25 cellular contexts compared by ENCODE assay signal in the genomic region with DNA sequence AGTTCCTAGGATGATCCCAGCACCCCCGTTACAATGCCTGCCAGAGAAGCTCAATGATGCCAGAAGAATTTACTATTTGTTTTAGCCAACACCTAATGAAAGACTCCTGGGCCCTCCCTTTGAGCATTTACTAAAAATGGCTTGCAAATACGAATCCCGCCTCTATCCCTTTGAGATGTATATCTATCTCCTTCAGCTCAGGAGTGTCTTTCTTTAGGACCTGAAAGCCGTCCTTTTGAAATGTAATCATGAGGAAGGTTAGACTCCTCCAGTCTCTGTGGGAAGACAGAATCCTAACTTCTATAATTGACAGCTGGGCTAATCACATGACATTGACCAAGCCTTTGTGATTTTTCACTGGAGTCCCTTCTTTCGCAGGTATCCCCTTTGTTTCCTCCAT. TPM values are rescaled to one million over a fixed set of nuclear protein-coding genes. Genes with fewer than 3 reads are reported as not detected.
DNase-seq lines count a peak whose midpoint lies in the region; TF ChIP-seq lines count a peak whose summit lies in the region.
"Had no signal": no experiment of that assay in that cellular context is flagged by ENCODE, and none has a peak within 500 bp of the region (broad histone marks: within the 10 kb centered on the region; RNA-seq: fewer than 3 reads in every experiment).

No MANE protein-coding gene starts in this region.

- TF ChIP-seq CTCF in H9 (conservative IDR thresholded peaks at IDR 0.05), result no peak
- TF ChIP-seq CTCF in glutamatergic neuron (IDR thresholded peaks at IDR 0.05; ENCODE audit: partially characterized antibody, unreplicated experiment), result no peak
- no peak for TF ChIP-seq CTCF in neural crest cell (conservative IDR thresholded peaks at IDR 0.05)

- no peak overlapping the region for H3K23ac ChIP-seq in H9 (ENCODE audit: insufficient read length, low read depth, low read length)

- H3K4me1 ChIP-seq in CD4-positive, alpha-beta memory T cell (ENCODE audit: insufficient read depth, low read length), result peaks cover 13% of the 10 kb centered on the region
- 0 out of 2 replicates have a peak, but pooled peaks cover 2% of the 10 kb centered on the region for H3K4me1 ChIP-seq in H9 (ENCODE audit: insufficient read depth, low read length)

- POLR2A ChIA-PET in CD4-positive, alpha-beta memory T cell (lab: Charles Lee; ENCODE audit: partially characterized antibody), result interaction anchor here (1.1 kb wide), 1 partner anchor 20 kb away, joined by 3 read pairs; no protein-coding TSS in a partner anchor

- H3K9me3 ChIP-seq in CD4-positive, alpha-beta memory T cell (ENCODE audit: control insufficient read depth in 1 of 2, low read length in 2 of 2), result no peaks in the 10 kb centered on the region
- no peaks in the 10 kb centered on the region for H3K9me3 ChIP-seq in H9 (ENCODE audit: control insufficient read depth, low read depth, low read length)
- H3K9me3 ChIP-seq: BLaER1 treated with 17β-estradiol and CSF1 and Interleukin-3, amounts not matched to agents 10 nM and 100 nM; gastroesophageal sphincter had no signal

- no peak overlapping the region for H2BK5ac ChIP-seq in H9 (ENCODE audit: insufficient read length, low read length)

- no peak overlapping the region for H3K14ac ChIP-seq in H9 (ENCODE audit: insufficient read depth, low read length)

- H3T11ph ChIP-seq in H9 (ENCODE audit: low read length), result no peak overlapping the region

- peaks cover 6 to 27% (median 18%) of the 10 kb centered on the region in 4 donors for H3K4me1 Mint-ChIP-seq in CD4-positive, alpha-beta memory T cell
- H3K4me1 Mint-ChIP-seq in H9, result peaks cover 18 to 23% of the 10 kb centered on the region in 2 experiments
- peaks cover 4% of the 10 kb centered on the region for H3K4me1 Mint-ChIP-seq in glutamatergic neuron (ENCODE audit: low read depth, unreplicated experiment)
- peaks cover 20% of the 10 kb centered on the region for H3K4me1 Mint-ChIP-seq in neural crest cell

- no peak overlapping the region for H3K4me3 ChIP-seq in CD4-positive, alpha-beta memory T cell (ENCODE audit: low read length in 2 of 2)
- H3K4me3 ChIP-seq: BLaER1 treated with 17β-estradiol and CSF1 and Interleukin-3, amounts not matched to agents 10 nM and 100 nM; gastroesophageal sphincter had no signal

- no CpG with 5 or more reads among the region's 5 CpGs for WGBS in H9 (ENCODE audit: extremely low coverage, insufficient read length, low lambda C conversion rate)

- H2BK20ac ChIP-seq in H9 (ENCODE audit: low read depth, low read length, poor library complexity, severe bottlenecking), result no peak overlapping the region

- peaks cover 20 to 30% of the 10 kb centered on the region in 2 donors for H3K27me3 Mint-ChIP-seq in CD4-positive, alpha-beta memory T cell
- H3K27me3 Mint-ChIP-seq in H9 (ENCODE audit: low read depth) (peaks cover 77% of the 10 kb centered on the region), glutamatergic neuron (ENCODE audit: unreplicated experiment) (peaks cover 21% of the 10 kb centered on the region), neural crest cell (ENCODE audit: low read depth) (peaks cover 61% of the 10 kb centered on the region)

- no peaks in the 10 kb centered on the region for H4K20me1 ChIP-seq in H9 (ENCODE audit: control insufficient read depth, insufficient read depth, insufficient read length)
- H4K20me1 ChIP-seq: BLaER1 treated with 17β-estradiol and CSF1 and Interleukin-3, amounts not matched to agents 10 nM and 100 nM had no signal

- peaks cover 5% of the 10 kb centered on the region for H3K27me3 ChIP-seq in CD4-positive, alpha-beta memory T cell (ENCODE audit: insufficient read depth, low read length)
- peaks cover 31% of the 10 kb centered on the region for H3K27me3 ChIP-seq in H9 (ENCODE audit: insufficient read depth, low read length)

- H3K18ac ChIP-seq in H9 (ENCODE audit: insufficient read length, low read depth, low read length), result no peak overlapping the region

- no peak overlapping the region for H4K8ac ChIP-seq in H9 (replicated peaks; ENCODE audit: insufficient read length, low read depth, low read length)

- H3K36me3 Mint-ChIP-seq in CD4-positive, alpha-beta memory T cell, result peaks cover 0 to 12% of the 10 kb centered on the region in 2 donors
- H3K36me3 Mint-ChIP-seq in H9 (ENCODE audit: insufficient read depth in 1 of 3, low read depth in 3 of 3) (no peaks in the 10 kb centered on the region), glutamatergic neuron (ENCODE audit: unreplicated experiment) (no peaks in the 10 kb centered on the region), neural crest cell (ENCODE audit: low read depth) (no peaks in the 10 kb centered on the region)
- H3K36me3 Mint-ChIP-seq: natural killer cell treated with Interleukin-12 subunit alpha and Interleukin-12 subunit beta and Interleukin-15 and Interleukin-18, amount 100 ng/mL, for 72 hours had no signal

- H3K79me1 ChIP-seq in H9 (ENCODE audit: insufficient read depth, low read depth, low read length, poor library complexity, severe bottlenecking), result no peaks in the 10 kb centered on the region

- intact Hi-C loops in CD4-positive, alpha-beta memory T cell (cut with micrococcal nuclease), result loop anchor here (5.0 kb wide), 1 partner anchor 372 kb away; the partner anchor contains the start of gene ZNF839
- intact Hi-C loops in head of caudate nucleus (cut with DNase I), result loop anchor here (5.0 kb wide), 1 partner anchor 183 kb away; the partner anchor contains the start of gene PPP2R5C

- H3K27ac Mint-ChIP-seq in CD4-positive, alpha-beta memory T cell, result peak overlapping the region in 4 of 7 donors; percentile 13 to 75 (median 48)
- peak overlapping the region in 1 of 3 experiments; percentile 61; a peak in 1 of 7 replicates for H3K27ac Mint-ChIP-seq in H9
- no peak overlapping the region for H3K27ac Mint-ChIP-seq in glutamatergic neuron (ENCODE audit: unreplicated experiment)
- H3K27ac Mint-ChIP-seq in neural crest cell (ENCODE audit: unreplicated experiment), result no peak overlapping the region
- H3K27ac Mint-ChIP-seq: activated naive CD8-positive, alpha-beta T cell treated with anti-CD3 and anti-CD28 coated beads, Interleukin-2, amount 50 U/mL, for 24 hours; stimulated activated memory B cell treated with anti-CD40 and anti-IgM and Interleukin-4, amounts not matched to agents 10 μg/mL and 1 μg/mL and 100 μg/mL, for 72 hours had no signal

- H3K27ac ChIP-seq in CD4-positive, alpha-beta memory T cell (ENCODE audit: low read depth, low read length), result no peak overlapping the region
- no peak overlapping the region for H3K27ac ChIP-seq in H9 (ENCODE audit: insufficient read length, low read depth, low read length)
- H3K27ac ChIP-seq: BLaER1 treated with 17β-estradiol and CSF1 and Interleukin-3, amounts not matched to agents 10 nM and 100 nM; gastroesophageal sphincter had no signal

- no peak overlapping the region for H2BK15ac ChIP-seq in H9 (ENCODE audit: low read depth, low read length)

- no peaks in the 10 kb centered on the region for H3K36me3 ChIP-seq in CD4-positive, alpha-beta memory T cell (ENCODE audit: insufficient read depth, low read length)
- H3K36me3 ChIP-seq: BLaER1 treated with 17β-estradiol and CSF1 and Interleukin-3, amounts not matched to agents 10 nM and 100 nM; gastroesophageal sphincter had no signal

- H3K79me2 ChIP-seq in H9 (ENCODE audit: insufficient read depth, low read length), result no peaks in the 10 kb centered on the region

- H3K9me3 Mint-ChIP-seq in CD4-positive, alpha-beta memory T cell, result no peaks in the 10 kb centered on the region
- H3K9me3 Mint-ChIP-seq in H9 (no peaks in the 10 kb centered on the region; a peak in 2 of 5 replicates), glutamatergic neuron (ENCODE audit: unreplicated experiment) (peaks cover 15% of the 10 kb centered on the region), neural crest cell (no peaks in the 10 kb centered on the region)
- H3K9me3 Mint-ChIP-seq: activated naive CD8-positive, alpha-beta T cell treated with anti-CD3 and anti-CD28 coated beads, Interleukin-2, amount 50 U/mL, for 24 hours; natural killer cell treated with Interleukin-12 subunit alpha and Interleukin-12 subunit beta and Interleukin-15 and Interleukin-18, amount 100 ng/mL, for 72 hours had no signal

- no peak for DNase-seq in CD4-positive, alpha-beta memory T cell
- peak; percentile 67 for DNase-seq in H9
- no peak for DNase-seq in glutamatergic neuron
- no peak for DNase-seq in neural crest cell (ENCODE audit: low read depth, low spot score)
- DNase-seq in NCI-H510A (lab: John Stamatoyannopoulos, UW), result no peak
- no peak for DNase-seq in stimulated activated naive CD4-positive, alpha-beta T cell (lab: John Stamatoyannopoulos, UW)
- DNase-seq in head of caudate nucleus, result no peak
- no peak for DNase-seq in NK-92 (lab: John Stamatoyannopoulos, UW; ENCODE audit: unreplicated experiment)
- DNase-seq: activated CD4-positive, alpha-beta T cell treated with anti-CD3 and anti-CD28 coated beads, Interleukin-2, amount 50 U/mL, for 4 hours; activated CD4-positive, CD25-positive, alpha-beta regulatory T cell; activated CD8-positive, alpha-beta memory T cell treated with anti-CD3 and anti-CD28 coated beads, Interleukin-2, amount 50 U/mL, for 4 hours; activated gamma-delta T cell; activated naive CD8-positive, alpha-beta T cell treated with anti-CD3 and anti-CD28 coated beads, Interleukin-2, amount 50 U/mL, for 24 hours; dermis blood vessel endothelial cell; hypothalamus; NCI-H1105 treated with DMSO at 0.1 percent for 48 hours; NCI-H2029; NCI-H526 treated with DMSO at 0.1 percent for 48 hours; SIG-M5; stimulated activated CD4-positive, alpha-beta T cell treated with anti-CD3 and anti-CD28 coated beads, Interleukin-4, amount 100 ng/mL, for 4 hours; SW 1271 had no signal

- H3K4ac ChIP-seq in H9 (ENCODE audit: low read depth, low read length), result no peak overlapping the region

- H4K5ac ChIP-seq in H9 (ENCODE audit: insufficient read length, low read depth, low read length), result no peak overlapping the region

- H3K56ac ChIP-seq in H9 (ENCODE audit: insufficient read length, low read depth, low read length), result no peak overlapping the region

- no peak overlapping the region for H3K4me2 ChIP-seq in H9 (ENCODE audit: insufficient read depth, insufficient read length, low read length)
- H3K4me2 ChIP-seq: BLaER1 treated with 17β-estradiol and CSF1 and Interleukin-3, amounts not matched to agents 10 nM and 100 nM had no signal

- H3K9ac ChIP-seq in H9 (ENCODE audit: extremely low read depth, insufficient read length, low read length), result no peak overlapping the region
- H3K9ac ChIP-seq: BLaER1 treated with 17β-estradiol and CSF1 and Interleukin-3, amounts not matched to agents 10 nM and 100 nM had no signal

- H2AFZ ChIP-seq in H9 (ENCODE audit: low read length), result no peak overlapping the region

- CTCF ChIA-PET in CD4-positive, alpha-beta memory T cell (lab: Charles Lee; ENCODE audit: partially characterized antibody), result no interaction called here

- no peak overlapping the region for H2BK120ac ChIP-seq in H9 (ENCODE audit: low read depth, low read length, poor library complexity, severe bottlenecking)

- H3K23me2 ChIP-seq in H9 (ENCODE audit: insufficient read length, low read depth, low read length, poor library complexity, severe bottlenecking), result no peaks in the 10 kb centered on the region

- H4K91ac ChIP-seq in H9 (ENCODE audit: insufficient read length, low read depth, low read length), result no peak overlapping the region

- no peak overlapping the region for H2AK5ac ChIP-seq in H9 (ENCODE audit: insufficient read length, low read length)

- no peak overlapping the region for H2BK12ac ChIP-seq in H9 (ENCODE audit: insufficient read length, low read depth, low read length)

- H3K4me3 Mint-ChIP-seq in CD4-positive, alpha-beta memory T cell, result peak overlapping the region in 2 of 8 donors; percentile 7 to 59
- peak overlapping the region in 1 of 2 experiments; percentile 39; a peak in 3 of 5 replicates for H3K4me3 Mint-ChIP-seq in H9
- H3K4me3 Mint-ChIP-seq in glutamatergic neuron (ENCODE audit: unreplicated experiment), result peak overlapping the region; percentile 5
- peak overlapping the region; percentile 56 for H3K4me3 Mint-ChIP-seq in neural crest cell
- H3K4me3 Mint-ChIP-seq: stimulated activated memory B cell treated with anti-CD40 and anti-IgM and Interleukin-4, amounts not matched to agents 10 μg/mL and 1 μg/mL and 100 μg/mL, for 72 hours had no signal

RNA-seq across cellular contexts. Expression of gene DYNC1H1, which starts 19.2 kb away (rescaled TPM):
- total RNA-seq in CD4-positive, alpha-beta memory T cell, result 100 to 1,000 TPM; 314 to 318 TPM
- polyA plus RNA-seq in CD4-positive, alpha-beta memory T cell, result 10 to 100 TPM; 19.6 to 60.8 TPM
- total RNA-seq in H9 (2021), result 319 and 359 TPM in 2 replicates
- total RNA-seq in glutamatergic neuron (ENCODE audit: unreplicated experiment), result 2,051 TPM
- total RNA-seq in neural crest cell, result 518 and 528 TPM in 2 replicates

Comparison
In these comparisons a context has a peak if more than half of its experiments do, and no peak if none do; other contexts are left out.
1. H3K27ac Mint-ChIP-seq: peak in CD4-positive, alpha-beta memory T cell (4 of 7); none in glutamatergic neuron (single experiment) and neural crest cell (single experiment).